8 cellular contexts compared by ENCODE assay signal in the genomic region with DNA sequence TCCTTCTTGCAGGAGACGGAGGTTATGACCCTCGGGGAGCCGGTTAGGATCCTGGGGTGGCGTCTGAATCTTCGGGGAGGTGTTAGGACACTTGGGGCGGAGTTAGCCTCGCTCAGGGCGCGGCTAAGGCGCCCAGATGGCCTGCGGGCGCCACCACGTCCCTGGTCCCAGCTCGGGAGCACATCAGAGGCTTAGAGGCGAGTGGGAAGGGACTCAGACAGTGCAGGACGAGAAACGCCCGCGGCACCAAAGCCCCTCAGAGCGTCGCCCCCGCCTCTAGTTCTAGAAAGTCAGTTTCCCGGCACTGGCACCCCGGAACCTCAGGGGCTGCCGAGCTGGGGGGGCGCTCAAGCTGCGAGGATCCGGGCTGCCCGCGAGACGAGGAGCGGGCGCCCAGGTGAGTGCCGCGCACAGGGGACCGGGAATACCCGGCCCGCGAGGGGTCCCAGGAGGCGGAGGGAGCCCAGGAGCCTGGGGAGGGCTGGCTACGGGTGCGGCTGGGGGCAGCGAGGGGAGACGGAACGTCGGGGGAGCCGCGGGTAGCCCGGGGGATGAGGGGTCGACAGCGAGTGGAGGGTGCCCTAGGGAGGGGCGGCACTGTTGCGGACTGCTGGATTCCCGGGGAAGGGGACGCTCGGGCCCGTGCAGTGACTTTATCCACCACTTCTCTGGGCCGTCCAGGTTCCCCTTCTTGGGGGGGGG. TPM values are rescaled to one million over a fixed set of nuclear protein-coding genes. Genes with fewer than 3 reads are reported as not detected.
A peak's percentile ranks its signal among the peaks of the same experiment; 100 is the strongest.
DNase-seq lines count a peak whose midpoint lies in the region; ATAC-seq, FAIRE-seq and TF ChIP-seq lines count a peak whose summit lies in the region.

A gene (plus strand): TSS at position 153 of the 702 bp plus-strand sequence.

- no peak within 1 kb of the TSS for H3K9ac ChIP-seq in OCI-LY1 (ENCODE audit: low read length)

- no peaks in the 10 kb centered on the region for H3K36me3 ChIP-seq in OCI-LY1 (ENCODE audit: insufficient read depth, low read length)
- no peaks in the 10 kb centered on the region for H3K36me3 ChIP-seq in gastrocnemius medialis
- no peaks in the 10 kb centered on the region for H3K36me3 ChIP-seq in brain microvascular endothelial cell (replicated peaks)

- no peak for TF ChIP-seq POLR2A in gastrocnemius medialis (IDR thresholded peaks at IDR 0.05)

- H3K4me2 ChIP-seq in OCI-LY1 (ENCODE audit: low read length) = peak within 1 kb of the TSS; percentile 32; the same call in 1 of the 2 replicates

- no peaks in the 10 kb centered on the region for H3K9me3 ChIP-seq in OCI-LY1 (ENCODE audit: low read length)
- H3K9me3 ChIP-seq in gastrocnemius medialis = no peaks in the 10 kb centered on the region

- ATAC-seq in left ventricle myocardium superior (peak; percentile 86), gastrocnemius medialis (no peak), HG03139 (IDR thresholded peaks at IDR 0.05; ENCODE audit: unreplicated experiment) (no peak), GM18873 (IDR thresholded peaks at IDR 0.05; ENCODE audit: low FRiP score, unreplicated experiment) (no peak)

- intact Hi-C loops in left ventricle myocardium superior (cut with micrococcal nuclease) (no loop called here), gastrocnemius medialis (cut with DNase I; ENCODE audit: low total_unique reads) (no loop called here)

- TF ChIP-seq CTCF in OCI-LY1 (IDR thresholded peaks at IDR 0.05; ENCODE audit: low read length) = no peak
- TF ChIP-seq CTCF in gastrocnemius medialis (IDR thresholded peaks at IDR 0.05 in 4 of 5, conservative IDR thresholded peaks at IDR 0.05 in 1 of 5) = no peak
- TF ChIP-seq CTCF in brain microvascular endothelial cell (IDR thresholded peaks at IDR 0.05; ENCODE audit: low read depth, low read length, missing control alignments) = no peak

- H4K20me1 ChIP-seq in OCI-LY1 (ENCODE audit: insufficient read depth, low read length) = no peaks in the 10 kb centered on the region

- no peaks in the 10 kb centered on the region for H3F3A ChIP-seq in OCI-LY1 (ENCODE audit: insufficient read depth, low read length)

- peak; percentile 9 for FAIRE-seq in GM18507 (lab: Jason Lieb, UNC)

- H3K27ac ChIP-seq in OCI-LY1 (ENCODE audit: low read depth, low read length, poor library complexity, severe bottlenecking) (no peak within 1 kb of the TSS), gastrocnemius medialis (peak within 1 kb of the TSS in 1 of 4 donors; percentile 33), brain microvascular endothelial cell (no peak within 1 kb of the TSS)

- in situ Hi-C loops in gastrocnemius medialis (cut with MboI; ENCODE audit: low sequenced_read_pairs in 4 of 4) (no loop called here), brain microvascular endothelial cell (cut with HindIII; ENCODE audit: low pct_ligation_motif_present, low sequenced_read_pairs) (no loop called here)

- H3K79me2 ChIP-seq in OCI-LY1 (ENCODE audit: insufficient read depth, low read length) = no peaks in the 10 kb centered on the region

- H3K27me3 ChIP-seq in OCI-LY1 (ENCODE audit: insufficient read depth, low read length) (peaks cover 19% of the 10 kb centered on the region; the same call in 1 of the 2 replicates), gastrocnemius medialis (peaks cover 44 to 64% (median 53%) of the 10 kb centered on the region in 3 donors), brain microvascular endothelial cell (replicated peaks) (peaks cover 32% of the 10 kb centered on the region)

- H3K4me1 ChIP-seq in OCI-LY1 (ENCODE audit: insufficient read depth, low read length, severe bottlenecking) (peaks cover 4% of the 10 kb centered on the region), gastrocnemius medialis (peaks cover 0 to 4% of the 10 kb centered on the region in 2 donors)

- no peak within 1 kb of the TSS for H3K4me3 ChIP-seq in OCI-LY1 (ENCODE audit: low read depth, low read length, poor library complexity, severe bottlenecking)
- H3K4me3 ChIP-seq in gastrocnemius medialis = peak within 1 kb of the TSS; percentile 17 to 40 (median 23)
- H3K4me3 ChIP-seq in brain microvascular endothelial cell (ENCODE audit: low read depth, low read length) = no peak within 1 kb of the TSS

- H2AFZ ChIP-seq in OCI-LY1 (ENCODE audit: low read length) = no peak within 1 kb of the TSS

- no peak for DNase-seq in GM18507 (ENCODE audit: extremely low spot score, insufficient read length, low read depth)
- peak; percentile 67 for DNase-seq in left ventricle myocardium superior
- no peak for DNase-seq in gastrocnemius medialis
- no peak for DNase-seq in brain microvascular endothelial cell
- no peak for DNase-seq in AG08396 (ENCODE audit: low spot score)

- H3K9me2 ChIP-seq in OCI-LY1 (ENCODE audit: low read depth, low read length) = no peaks in the 10 kb centered on the region

RNA-seq across cellular contexts. Expression of the gene that starts here (rescaled TPM):
- total RNA-seq in left ventricle myocardium superior = 4.4 TPM
- total RNA-seq in gastrocnemius medialis = 1 to 10 TPM; 1.4 to 4.7 (median 4.2) TPM

Comparison
In these comparisons a context has a peak if more than half of its experiments do, and no peak if none do; other contexts are left out.
1. H3K4me3 ChIP-seq: peak in gastrocnemius medialis (4 of 4); none in OCI-LY1 (single experiment) and brain microvascular endothelial cell (single experiment).